30 cellular contexts compared by ENCODE assay signal in the genomic region with DNA sequence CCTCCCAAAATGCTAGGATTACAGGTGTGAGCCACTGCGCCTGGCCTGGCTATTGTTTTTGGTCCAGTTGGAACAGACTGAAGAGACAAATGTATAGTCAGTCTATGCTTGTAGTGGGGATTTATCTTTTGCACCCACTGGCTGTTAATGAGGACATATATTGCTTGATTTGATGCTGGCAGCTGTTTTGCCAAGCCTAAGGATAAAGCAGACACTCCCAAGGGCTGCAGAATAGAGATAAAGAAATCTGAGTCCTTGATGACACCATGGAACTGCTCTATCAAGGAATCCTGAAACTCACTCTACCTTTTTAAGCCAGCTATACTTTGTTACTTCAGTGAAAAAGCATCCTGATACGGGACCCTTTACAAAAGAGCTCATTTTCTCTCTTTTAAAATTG.
"Had no signal": no experiment of that assay in that cellular context is flagged by ENCODE, and none has a peak within 500 bp of the region (broad histone marks: within the 10 kb centered on the region; RNA-seq: fewer than 3 reads in every experiment).

No MANE protein-coding gene starts in this region.

- DNase-seq: activated CD4-positive, alpha-beta T cell treated with anti-CD3 and anti-CD28 coated beads, Interleukin-2, amount 10 ng/mL, durations not matched to agents 24 days and 14 days; activated CD4-positive, alpha-beta T cell treated with anti-CD3 and anti-CD28 coated beads, Interleukin-2, amount 50 U/mL, for 4 hours; activated CD8-positive, alpha-beta T cell treated with anti-CD3 and anti-CD28 coated beads for 36 hours; activated effector memory CD4-positive, alpha-beta T cell treated with anti-CD3 and anti-CD28 coated beads, Interleukin-2, amount 50 U/mL, for 16 hours; activated naive CD4-positive, alpha-beta T cell; activated naive CD4-positive, alpha-beta T cell treated with anti-CD3 and anti-CD28 coated beads, Interleukin-2, amount 50 U/mL, for 16 hours; activated naive CD8-positive, alpha-beta T cell treated with anti-CD3 and anti-CD28 coated beads for 36 hours; activated T-cell treated with anti-CD3 and anti-CD28 coated beads, Interleukin-2, amount 50 U/mL, for 1 hour; activated T-cell treated with anti-CD3 and anti-CD28 coated beads, Interleukin-2, amount 50 U/mL, for 72 hours; amygdala; Kasumi-1; MM.1S; NCI-H1092 treated with DMSO at 0.1 percent for 48 hours; NCI-H1417; NCI-H146; NCI-H187; NCI-H2029 treated with DMSO at 0.1 percent for 48 hours; NCI-H2107; NCI-H2171; NCI-H510A; NCI-H526; NCI-H748 treated with DMSO at 0.1 percent for 48 hours; NK-92 treated with Interleukin-12 subunit alpha and Interleukin-12 subunit beta, amount 100 ng/mL, for 24 hours; SHP77; SJCRH30; T1000; WERI-Rb-1 had no signal

- ATAC-seq: activated CD8-positive, alpha-beta T cell treated with anti-CD3 and anti-CD28 coated beads for 36 hours; activated T-cell treated with anti-CD3 and anti-CD28 coated beads, Interleukin-2, amount 50 U/mL, for 72 hours; activated T-helper 17 cell treated with anti-CD3 and anti-CD28 coated beads, Interleukin-2, amount 50 U/mL, for 72 hours had no signal

- H3K4me1 ChIP-seq: ascending aorta, SJCRH30 had no signal

- H3K27me3 ChIP-seq: ascending aorta, SJCRH30 had no signal

- H3K27ac ChIP-seq: ascending aorta, SJCRH30, SK-N-MC, WERI-Rb-1 had no signal

- H3K9me3 ChIP-seq: ascending aorta, SJCRH30 had no signal

- H3K4me3 ChIP-seq: ascending aorta, SJCRH30, SK-N-MC had no signal
